16 cellular contexts compared by ENCODE assay signal in genomic region chr4:164207460-164207859, GRCh38.
DNase-seq lines count a peak whose midpoint lies in the region; ATAC-seq and TF ChIP-seq lines count a peak whose summit lies in the region.
"Had no signal": no experiment of that assay in that cellular context is flagged by ENCODE, and none has a peak within 500 bp of the region (broad histone marks: within the 10 kb centered on the region; RNA-seq: fewer than 3 reads in every experiment).

No MANE protein-coding gene starts in this region.

- no peaks in the 10 kb centered on the region for H3K36me3 ChIP-seq in iPS-15b (ENCODE audit: control insufficient read depth, insufficient read depth, low read length)
- H3K36me3 ChIP-seq in mesendoderm (ENCODE audit: control insufficient read depth, insufficient read depth, low read length): no peaks in the 10 kb centered on the region
- H3K36me3 ChIP-seq in suprapubic skin: no peaks in the 10 kb centered on the region

- no peak overlapping the region for H3K23ac ChIP-seq in mesendoderm (ENCODE audit: low read length)

- H3K9me3 Mint-ChIP-seq in WTC11: no peaks in the 10 kb centered on the region
- H3K9me3 Mint-ChIP-seq in T-helper 2 cell treated with Interferon-gamma antibody and Interleukin-4, amounts not matched to agents 5 μg/mL and 100 μg/mL, for 36 hours: no peaks in the 10 kb centered on the region
- H3K9me3 Mint-ChIP-seq: CD4-positive, alpha-beta T cell had no signal

- H3K4me3 Mint-ChIP-seq in WTC11: no peak overlapping the region
- H3K4me3 Mint-ChIP-seq in T-helper 2 cell treated with Interferon-gamma antibody and Interleukin-4, amounts not matched to agents 5 μg/mL and 100 μg/mL, for 36 hours: no peak overlapping the region
- H3K4me3 Mint-ChIP-seq: B cell; CD4-positive, alpha-beta T cell; HFFc6 had no signal

- no peak overlapping the region for H2BK5ac ChIP-seq in mesendoderm (ENCODE audit: low read length)

- peak overlapping the region; percentile 49 for H3K56ac ChIP-seq in mesendoderm (ENCODE audit: low read length)

- H3K36me3 Mint-ChIP-seq in WTC11: no peaks in the 10 kb centered on the region
- H3K36me3 Mint-ChIP-seq in T-helper 2 cell treated with Interferon-gamma antibody and Interleukin-4, amounts not matched to agents 5 μg/mL and 100 μg/mL, for 36 hours (ENCODE audit: low read depth): no peaks in the 10 kb centered on the region

- H3K9me3 ChIP-seq in iPS-15b (ENCODE audit: control insufficient read depth, insufficient read depth, low read length) (no peaks in the 10 kb centered on the region), suprapubic skin (no peaks in the 10 kb centered on the region)

- DNase-seq in WTC11 (ENCODE audit: low spot score) (no peak), mesendoderm (no peak), NCI-H1436 (lab: John Stamatoyannopoulos, UW) (no peak), suprapubic skin (ENCODE audit: low spot score in 2 of 2) (no peak)
- DNase-seq in T-helper 2 cell treated with Interferon-gamma antibody and Interleukin-4, amounts not matched to agents 5 μg/mL and 100 μg/mL, for 36 hours (ENCODE audit: low spot score): no peak
- DNase-seq: C1 segment of cervical spinal cord; Calu3; CD4-positive, alpha-beta T cell; DMS 273 treated with DMSO at 0.1 percent for 48 hours; GOT3; HCEC 1CT; HFFc6 had no signal

- no peaks in the 10 kb centered on the region for H3K27me3 Mint-ChIP-seq in WTC11 (ENCODE audit: low read depth)
- no peaks in the 10 kb centered on the region for H3K27me3 Mint-ChIP-seq in T-helper 2 cell treated with Interferon-gamma antibody and Interleukin-4, amounts not matched to agents 5 μg/mL and 100 μg/mL, for 36 hours (ENCODE audit: low read depth)
- H3K27me3 Mint-ChIP-seq: B cell; CD4-positive, alpha-beta T cell had no signal

- H3K4me1 ChIP-seq in iPS-15b (ENCODE audit: control insufficient read depth, insufficient read depth, low read length) (peaks cover 6% of the 10 kb centered on the region), mesendoderm (ENCODE audit: control insufficient read depth, low read depth, low read length) (no peaks in the 10 kb centered on the region), suprapubic skin (no peaks in the 10 kb centered on the region)

- H2BK120ac ChIP-seq in mesendoderm (ENCODE audit: low read depth, low read length): no peak overlapping the region

- TF ChIP-seq CTCF in WTC11 (IDR thresholded peaks at IDR 0.05): no peak
- no peak for TF ChIP-seq CTCF in suprapubic skin (IDR thresholded peaks at IDR 0.05)

- H3K79me1 ChIP-seq in mesendoderm (ENCODE audit: low read length): no peaks in the 10 kb centered on the region

- peak; percentile 80 for ATAC-seq in WTC11
- ATAC-seq in GM18870 (IDR thresholded peaks at IDR 0.05; ENCODE audit: unreplicated experiment): no peak

- no peak overlapping the region for H4K8ac ChIP-seq in mesendoderm (ENCODE audit: low read depth, low read length)

- peak overlapping the region; percentile 55 for H3K9ac ChIP-seq in iPS-15b (ENCODE audit: low read depth, low read length)
- no peak overlapping the region for H3K9ac ChIP-seq in mesendoderm (ENCODE audit: low read length)

- H2AK5ac ChIP-seq in mesendoderm (ENCODE audit: low read length): no peak overlapping the region

- no peak overlapping the region for H3K27ac Mint-ChIP-seq in WTC11
- H3K27ac Mint-ChIP-seq in T-helper 2 cell treated with Interferon-gamma antibody and Interleukin-4, amounts not matched to agents 5 μg/mL and 100 μg/mL, for 36 hours: no peak overlapping the region
- H3K27ac Mint-ChIP-seq: B cell; CD4-positive, alpha-beta T cell; HFFc6 had no signal

- no CpG with 5 or more reads among the region's 5 CpGs for WGBS in mesendoderm (ENCODE audit: extremely low coverage, insufficient coverage, low lambda C conversion rate)
- 84% methylated on average over 5 of the region's 5 CpGs for WGBS in suprapubic skin

- H4K5ac ChIP-seq in mesendoderm (ENCODE audit: low read length): no peak overlapping the region

- H3K4me3 ChIP-seq in iPS-15b (ENCODE audit: low read depth, low read length) (no peak overlapping the region), mesendoderm (ENCODE audit: low read length) (no peak overlapping the region), suprapubic skin (no peak overlapping the region)

- no peaks in the 10 kb centered on the region for H3K27me3 ChIP-seq in iPS-15b (ENCODE audit: control insufficient read depth, insufficient read depth, low read length)
- H3K27me3 ChIP-seq in mesendoderm (ENCODE audit: insufficient read depth, low read length, poor library complexity): no peaks in the 10 kb centered on the region
- H3K27me3 ChIP-seq in suprapubic skin: no peaks in the 10 kb centered on the region

- CTCF ChIA-PET in WTC11 (lab: Charles Lee): no interaction called here

- no peak overlapping the region for H2BK15ac ChIP-seq in mesendoderm (replicated peaks; ENCODE audit: low read depth)

- TF ChIP-seq POLR2A in suprapubic skin (IDR thresholded peaks at IDR 0.05): no peak

- H3K4ac ChIP-seq in mesendoderm (ENCODE audit: low read depth, low read length): no peak overlapping the region

- no peak overlapping the region for H3K4me2 ChIP-seq in mesendoderm (ENCODE audit: low read length)

- H3K18ac ChIP-seq in mesendoderm (ENCODE audit: low read length): no peak overlapping the region

- H3K4me1 Mint-ChIP-seq in WTC11: peaks cover 34% of the 10 kb centered on the region
- H3K4me1 Mint-ChIP-seq in T-helper 2 cell treated with Interferon-gamma antibody and Interleukin-4, amounts not matched to agents 5 μg/mL and 100 μg/mL, for 36 hours (ENCODE audit: low read depth): no peaks in the 10 kb centered on the region
- H3K4me1 Mint-ChIP-seq: B cell had no signal

- POLR2A ChIA-PET in WTC11 (lab: Charles Lee): no interaction called here

- H3K79me2 ChIP-seq in mesendoderm (ENCODE audit: control insufficient read depth, insufficient read depth, low read length): no peaks in the 10 kb centered on the region

- no peak for TF ChIP-seq EP300 in suprapubic skin (IDR thresholded peaks at IDR 0.05)

- no peak overlapping the region for H3K27ac ChIP-seq in mesendoderm (ENCODE audit: low read depth, low read length)
- no peak overlapping the region for H3K27ac ChIP-seq in suprapubic skin
- H3K27ac ChIP-seq: HL-60 had no signal

TF ChIP-seq in WTC11, 78 proteins besides CTCF, POLR2A, EP300 and RAD21:
- TF ChIP-seq ZNF416 (CRISPR knock-in tag; IDR thresholded peaks at IDR 0.05) (no peak), ZNF512 (CRISPR knock-in tag; IDR thresholded peaks at IDR 0.05; ENCODE audit: borderline replicate concordance) (no peak), ZNF671 (CRISPR knock-in tag; IDR thresholded peaks at IDR 0.05) (no peak)
